Comparison of ENCODE assay signal across 22 cellular contexts in the genomic region with DNA sequence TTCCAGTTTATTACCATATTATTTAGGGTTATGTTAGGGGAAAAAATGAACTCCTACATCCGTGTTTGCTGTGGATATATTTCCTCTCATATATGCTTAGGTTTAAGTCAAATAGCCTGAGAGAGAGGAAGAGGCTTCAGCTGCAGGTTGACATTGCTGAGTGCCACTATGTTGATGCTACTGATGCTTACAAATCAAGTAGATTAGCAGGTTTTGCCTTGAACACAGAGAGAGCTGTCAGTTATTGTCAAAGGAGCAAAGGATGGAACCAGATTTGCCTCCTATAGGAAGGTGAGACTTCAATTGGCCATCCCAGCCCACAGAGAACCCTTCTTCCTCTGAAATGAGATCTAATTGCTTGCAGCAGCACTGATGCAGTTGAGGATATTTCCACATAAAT.
"Had no signal": no experiment of that assay in that cellular context is flagged by ENCODE, and none has a peak within 500 bp of the region (broad histone marks: within the 10 kb centered on the region; RNA-seq: fewer than 3 reads in every experiment).

No MANE protein-coding gene starts in this region.

- H3K4me1 ChIP-seq: body of pancreas, colonic mucosa had no signal

- H3K4me3 ChIP-seq: body of pancreas, colonic mucosa had no signal

- DNase-seq: activated CD4-positive, alpha-beta memory T cell treated with anti-CD3 and anti-CD28 coated beads for 36 hours; activated CD4-positive, alpha-beta T cell treated with anti-CD3 and anti-CD28 coated beads for 36 hours; activated CD4-positive, alpha-beta T cell treated with anti-CD3 and anti-CD28 coated beads, Interleukin-2, amount 10 ng/mL, durations not matched to agents 24 days and 14 days; activated CD4-positive, CD25-positive, alpha-beta regulatory T cell; activated CD4-positive, CD25-positive, alpha-beta regulatory T cell treated with anti-CD3 and anti-CD28 coated beads, Interleukin-2, amount 50 U/mL, for 72 hours; activated CD8-positive, alpha-beta memory T cell treated with anti-CD3 and anti-CD28 coated beads, Interleukin-2, amount 50 U/mL, for 48 hours; activated CD8-positive, alpha-beta T cell treated with anti-CD3 and anti-CD28 coated beads, Interleukin-2, amount 10 ng/mL, durations not matched to agents 7 days and 5 days; activated effector memory CD4-positive, alpha-beta T cell treated with Interleukin-2 at 50 U/mL for 16 hours; activated gamma-delta T cell treated with Interleukin-2 at 50 U/mL for 16 hours; activated naive CD4-positive, alpha-beta T cell treated with anti-CD3 and anti-CD28 coated beads, Interleukin-2, amount 50 U/mL, for 16 hours; activated naive CD4-positive, alpha-beta T cell treated with Interleukin-2 at 50 U/mL for 16 hours; activated T-cell treated with anti-CD3 and anti-CD28 coated beads for 4 hours; activated T-cell treated with anti-CD3 and anti-CD28 coated beads, Interleukin-2, amount 50 U/mL, for 4 hours; amniotic stem cell; aorta; body of pancreas; colonic mucosa; effector memory CD4-positive, alpha-beta T cell; endodermal cell; foreskin fibroblast; glutamatergic neuron; T-helper 2 cell had no signal

- H3K36me3 ChIP-seq: colonic mucosa had no signal

- H3K27me3 ChIP-seq: body of pancreas, colonic mucosa had no signal

- H3K9me3 ChIP-seq: body of pancreas, colonic mucosa had no signal

- H3K27ac ChIP-seq: body of pancreas, colonic mucosa had no signal
